ENCODE assay signal across 20 cellular contexts in the genomic region with DNA sequence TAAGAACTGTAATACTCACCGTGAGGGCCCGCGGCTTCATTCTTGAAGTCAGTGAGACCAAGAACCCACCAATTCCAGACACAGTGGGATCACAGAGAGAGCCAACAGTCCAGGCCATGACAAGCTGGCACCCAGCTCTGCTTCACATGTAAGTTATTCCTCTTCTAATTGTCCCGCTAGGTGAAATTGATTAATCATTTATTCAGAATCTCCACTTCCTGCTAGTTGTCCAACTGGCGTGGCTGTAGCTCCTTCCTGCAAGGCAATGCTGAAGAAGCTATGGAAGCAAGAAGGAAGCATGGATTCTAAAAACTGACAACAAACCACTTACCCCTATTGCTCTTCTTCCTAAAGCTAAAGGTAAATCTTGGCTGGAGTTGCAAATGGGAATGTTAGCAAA. TPM values are rescaled to one million over a fixed set of nuclear protein-coding genes. Genes with fewer than 3 reads are reported as not detected.
A peak's percentile ranks its signal among the peaks of the same experiment; 100 is the strongest.
DNase-seq lines count a peak whose midpoint lies in the region; ATAC-seq and TF ChIP-seq lines count a peak whose summit lies in the region.
"Had no signal": no experiment of that assay in that cellular context is flagged by ENCODE, and none has a peak within 500 bp of the region (broad histone marks: within the 10 kb centered on the region; RNA-seq: fewer than 3 reads in every experiment).

No MANE protein-coding gene starts in this region.

- no peaks in the 10 kb centered on the region for H3K4me1 ChIP-seq in Peyer's patch
- H3K4me1 ChIP-seq: HAP-1 had no signal

- no peak overlapping the region for H3K27ac ChIP-seq in Peyer's patch
- H3K27ac ChIP-seq: 22Rv1, A549, C4-2B, GM23248, HL-60 had no signal

- no peaks in the 10 kb centered on the region for H3K36me3 ChIP-seq in Peyer's patch
- H3K36me3 ChIP-seq: HAP-1 had no signal

- peak overlapping the region; percentile 8 for H3K27ac Mint-ChIP-seq in stimulated activated naive CD8-positive, alpha-beta T cell treated with anti-CD3 and anti-CD28 coated beads, Interleukin-15, Interleukin-2, amounts not matched to agents 100 ng/mL and 50 ng/mL, for 24 hours
- H3K27ac Mint-ChIP-seq: CD4-positive, alpha-beta T cell had no signal

- DNase-seq in activated CD8-positive, alpha-beta memory T cell treated with anti-CD3 and anti-CD28 coated beads, Interleukin-2, amount 50 U/mL, for 48 hours, result peak; percentile 38
- DNase-seq in activated CD8-positive, alpha-beta memory T cell treated with anti-CD3 and anti-CD28 coated beads for 24 hours, result no peak
- no peak for DNase-seq in stimulated activated naive CD8-positive, alpha-beta T cell treated with anti-CD3 and anti-CD28 coated beads, Interleukin-15, Interleukin-2, amounts not matched to agents 100 U/mL and 50 U/mL, for 24 hours
- DNase-seq in renal cortical epithelial cell (ENCODE audit: low read depth) (peak; percentile 82), Peyer's patch (no peak)
- DNase-seq: AML-193; Caco-2; CD4-positive, alpha-beta T cell; DMS153; DMS79; GDM1; GM23248 had no signal

- TF ChIP-seq POLR2A in Peyer's patch (IDR thresholded peaks at IDR 0.05), result no peak

- H3K27me3 Mint-ChIP-seq in stimulated activated naive CD8-positive, alpha-beta T cell treated with anti-CD3 and anti-CD28 coated beads, Interleukin-15, Interleukin-2, amounts not matched to agents 100 ng/mL and 50 ng/mL, for 24 hours, result peaks cover 3% of the 10 kb centered on the region
- H3K27me3 Mint-ChIP-seq: CD4-positive, alpha-beta T cell; IgD-negative memory B cell had no signal

- no peak overlapping the region for H3K4me3 ChIP-seq in Peyer's patch
- H3K4me3 ChIP-seq: A549, GM23248, HAP-1 had no signal

- no peaks in the 10 kb centered on the region for H3K9me3 ChIP-seq in Peyer's patch
- H3K9me3 ChIP-seq: A549, Caco-2, HAP-1 had no signal

- no peak for TF ChIP-seq CTCF in Peyer's patch (IDR thresholded peaks at IDR 0.05)

- H3K4me1 Mint-ChIP-seq in stimulated activated naive CD8-positive, alpha-beta T cell treated with anti-CD3 and anti-CD28 coated beads, Interleukin-15, Interleukin-2, amounts not matched to agents 100 ng/mL and 50 ng/mL, for 24 hours (ENCODE audit: low read depth), result no peaks in the 10 kb centered on the region
- H3K4me1 Mint-ChIP-seq: IgD-negative memory B cell had no signal

- no peak for ATAC-seq in stimulated activated naive CD8-positive, alpha-beta T cell treated with anti-CD3 and anti-CD28 coated beads, Interleukin-15, Interleukin-2, amounts not matched to agents 100 U/mL and 50 U/mL, for 24 hours
- no peak for ATAC-seq in HG02588 (IDR thresholded peaks at IDR 0.05; ENCODE audit: unreplicated experiment)
- ATAC-seq: A549 had no signal

- H3K9me3 Mint-ChIP-seq in stimulated activated naive CD8-positive, alpha-beta T cell treated with anti-CD3 and anti-CD28 coated beads, Interleukin-15, Interleukin-2, amounts not matched to agents 100 ng/mL and 50 ng/mL, for 24 hours, result no peaks in the 10 kb centered on the region
- H3K9me3 Mint-ChIP-seq: CD4-positive, alpha-beta T cell; IgD-negative memory B cell had no signal

- H3K4me3 Mint-ChIP-seq in stimulated activated naive CD8-positive, alpha-beta T cell treated with anti-CD3 and anti-CD28 coated beads, Interleukin-15, Interleukin-2, amounts not matched to agents 100 ng/mL and 50 ng/mL, for 24 hours, result no peak overlapping the region
- H3K4me3 Mint-ChIP-seq: CD4-positive, alpha-beta T cell; IgD-negative memory B cell had no signal

- no peaks in the 10 kb centered on the region for H3K36me3 Mint-ChIP-seq in stimulated activated naive CD8-positive, alpha-beta T cell treated with anti-CD3 and anti-CD28 coated beads, Interleukin-15, Interleukin-2, amounts not matched to agents 100 ng/mL and 50 ng/mL, for 24 hours (ENCODE audit: low read depth)
- H3K36me3 Mint-ChIP-seq: IgD-negative memory B cell had no signal

- H3K27me3 ChIP-seq in Peyer's patch, result no peaks in the 10 kb centered on the region

RNA-seq across cellular contexts. Expression of a gene that starts 30.0 kb away (rescaled TPM):
- total RNA-seq in renal cortical epithelial cell (43.6 and 74.3 TPM in 2 replicates), Peyer's patch (100 to 1,000 TPM; 126 to 311 (median 181) TPM)

Comparison
In these comparisons a context has a peak if more than half of its experiments do, and no peak if none do; other contexts are left out.
1. DNase-seq: peak in activated CD8-positive, alpha-beta memory T cell treated with anti-CD3 and anti-CD28 coated beads, Interleukin-2, amount 50 U/mL, for 48 hours (single experiment) and renal cortical epithelial cell (single experiment); none in activated CD8-positive, alpha-beta memory T cell treated with anti-CD3 and anti-CD28 coated beads for 24 hours (single experiment), stimulated activated naive CD8-positive, alpha-beta T cell treated with anti-CD3 and anti-CD28 coated beads, Interleukin-15, Interleukin-2, amounts not matched to agents 100 U/mL and 50 U/mL, for 24 hours (single experiment) and Peyer's patch (0 of 3).